9 cellular contexts compared by ENCODE assay signal in genomic region chr7:147651601-147652000, GRCh38.
"Had no signal": no experiment of that assay in that cellular context is flagged by ENCODE, and none has a peak within 500 bp of the region (broad histone marks: within the 10 kb centered on the region; RNA-seq: fewer than 3 reads in every experiment).

No MANE protein-coding gene starts in this region.

- H2AFZ ChIP-seq: GM23248 had no signal

- H3K4me1 ChIP-seq: HAP-1 had no signal

- H3K36me3 ChIP-seq: HAP-1 had no signal

- H3K27ac Mint-ChIP-seq: HFFc6, IgD-negative memory B cell had no signal

- H3K4me1 Mint-ChIP-seq: IgD-negative memory B cell had no signal

- H3K27ac ChIP-seq: GM23248, HL-60 had no signal

- H3K36me3 Mint-ChIP-seq: IgD-negative memory B cell had no signal

- H3K4me3 Mint-ChIP-seq: HFFc6, IgD-negative memory B cell had no signal

- ATAC-seq: HCT116, HepG2 had no signal

- H3K4me3 ChIP-seq: GM23248, HAP-1 had no signal

- H3K27me3 Mint-ChIP-seq: IgD-negative memory B cell had no signal

- H3K9ac ChIP-seq: GM23248 had no signal

- DNase-seq: GM23248, H7, HFFc6, KBM-7 had no signal
